In the genomic region with DNA sequence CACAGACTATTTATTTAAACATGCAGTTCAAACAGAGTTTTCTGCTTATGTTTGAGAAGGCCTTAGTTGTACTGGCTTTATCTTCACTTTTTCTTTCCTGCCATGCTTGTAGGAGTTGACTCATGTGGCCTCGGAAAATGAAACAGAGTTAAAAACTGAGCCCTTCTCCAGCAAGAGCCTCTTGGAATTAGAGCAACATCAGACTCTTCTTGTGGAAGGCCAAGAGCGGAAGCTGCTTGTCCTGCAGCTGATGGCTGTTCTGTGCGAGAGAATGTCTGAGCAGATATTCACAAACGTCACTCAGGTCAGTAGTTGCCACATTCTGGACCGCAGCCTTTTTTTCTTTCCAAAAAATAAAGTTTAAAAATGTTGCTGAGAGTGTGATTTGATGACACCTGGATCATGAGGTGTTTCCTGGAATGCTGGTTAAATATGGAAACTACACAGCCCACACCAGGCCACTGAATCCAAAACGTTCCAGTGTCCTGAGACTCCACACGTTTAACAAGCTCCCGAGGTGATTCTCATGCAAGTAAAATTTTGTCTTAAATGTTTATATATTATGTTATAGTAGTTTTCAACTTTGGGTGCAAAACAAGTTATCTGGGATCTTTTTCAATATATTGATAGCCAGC, we compare ENCODE assay signal across 17 cellular contexts.
"Had no signal": no experiment of that assay in that cellular context is flagged by ENCODE, and none has a peak within 500 bp of the region (broad histone marks: within the 10 kb centered on the region; RNA-seq: fewer than 3 reads in every experiment).

No MANE protein-coding gene starts in this region.

- H3K9me3 Mint-ChIP-seq: activated naive CD4-positive, alpha-beta T cell treated with anti-CD3 and anti-CD28 coated beads, Interleukin-2, amount 10 ng/mL, durations not matched to agents 7 days and 5 days; activated T-helper 2 cell treated with anti-CD3 and anti-CD28 coated beads, Interferon-gamma antibody, Interleukin-2, Interleukin-4, amounts not matched to agents 10 μg/mL and 5 μg/mL and 100 μg/mL, durations not matched to agents 14 hours and 24 hours and 36 hours; naive thymus-derived CD4-positive, alpha-beta T cell; T-cell; type B pancreatic cell had no signal

- H3K4me3 Mint-ChIP-seq: activated naive CD4-positive, alpha-beta T cell treated with anti-CD3 and anti-CD28 coated beads, Interleukin-2, amount 10 ng/mL, durations not matched to agents 7 days and 5 days; naive thymus-derived CD4-positive, alpha-beta T cell; T-cell; type B pancreatic cell had no signal

- H3K4me2 ChIP-seq: SK-N-SH had no signal

- H3K4me1 Mint-ChIP-seq: activated naive CD4-positive, alpha-beta T cell treated with anti-CD3 and anti-CD28 coated beads, Interleukin-2, amount 10 ng/mL, durations not matched to agents 7 days and 5 days; naive thymus-derived CD4-positive, alpha-beta T cell; T-cell had no signal

- H3K36me3 ChIP-seq: colonic mucosa had no signal

- ATAC-seq: foreskin keratinocyte; naive thymus-derived CD4-positive, alpha-beta T cell; T-cell had no signal

- H3K9me2 ChIP-seq: SK-N-SH had no signal

- H3K27me3 ChIP-seq: colonic mucosa, esophagus squamous epithelium, foreskin keratinocyte, right atrium auricular region had no signal

- H3K27ac ChIP-seq: colonic mucosa, foreskin keratinocyte, right atrium auricular region, skin epidermis had no signal

- H3K27me3 Mint-ChIP-seq: activated naive CD4-positive, alpha-beta T cell treated with anti-CD3 and anti-CD28 coated beads, Interleukin-2, amount 10 ng/mL, durations not matched to agents 7 days and 5 days; naive thymus-derived CD4-positive, alpha-beta T cell; T-cell; type B pancreatic cell had no signal

- H3K4me3 ChIP-seq: colonic mucosa, esophagus squamous epithelium, mucosa of descending colon, right atrium auricular region, skin epidermis had no signal

- H3K9me3 ChIP-seq: colonic mucosa, esophagus squamous epithelium, mucosa of descending colon, right atrium auricular region, SK-N-SH had no signal

- DNase-seq: activated CD4-positive, CD25-positive, alpha-beta regulatory T cell treated with anti-CD3 and anti-CD28 coated beads, Interleukin-2, amount 50 U/mL, for 72 hours; activated naive CD4-positive, alpha-beta T cell treated with anti-CD3 and anti-CD28 coated beads, Interleukin-2, amount 10 ng/mL, durations not matched to agents 7 days and 5 days; colonic mucosa; esophagus squamous epithelium; foreskin keratinocyte; mammary epithelial cell; mucosa of descending colon; naive thymus-derived CD4-positive, alpha-beta T cell; SK-N-SH; stimulated activated CD4-positive, alpha-beta T cell treated with anti-CD3 and anti-CD28 coated beads, Interleukin-4, amount 100 ng/mL, for 24 hours; stimulated activated naive CD4-positive, alpha-beta T cell; T-cell; T-helper 9 cell had no signal

- H3K27ac Mint-ChIP-seq: activated naive CD4-positive, alpha-beta T cell treated with anti-CD3 and anti-CD28 coated beads, Interleukin-2, amount 10 ng/mL, durations not matched to agents 7 days and 5 days; activated T-helper 2 cell treated with anti-CD3 and anti-CD28 coated beads, Interferon-gamma antibody, Interleukin-2, Interleukin-4, amounts not matched to agents 10 μg/mL and 5 μg/mL and 100 μg/mL, durations not matched to agents 14 hours and 24 hours and 36 hours; naive thymus-derived CD4-positive, alpha-beta T cell; T-cell had no signal

- H3K4me1 ChIP-seq: colonic mucosa, foreskin keratinocyte, right atrium auricular region had no signal

- H3K36me3 Mint-ChIP-seq: type B pancreatic cell had no signal
